ENCODE assay signal across 7 cellular contexts in the genomic region with DNA sequence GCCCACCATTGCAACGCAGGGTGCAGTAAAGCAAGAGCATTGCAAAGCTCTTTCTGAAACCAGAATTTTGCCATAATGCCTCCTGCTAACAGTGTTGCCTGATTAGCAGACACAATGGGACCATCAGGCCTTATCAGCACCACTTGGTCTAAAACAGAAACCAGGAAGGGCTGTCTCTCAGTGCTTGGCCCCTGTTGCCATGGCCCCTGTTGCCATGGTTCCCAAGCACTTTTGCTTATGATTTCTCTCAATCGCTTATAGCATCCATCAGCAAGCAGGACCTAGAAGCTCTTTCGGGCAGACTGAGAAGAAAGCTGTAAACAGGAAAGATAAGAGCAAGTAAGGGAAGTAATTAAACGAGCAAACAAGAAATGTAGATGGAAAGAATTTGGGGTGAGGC. TPM values are rescaled to one million over a fixed set of nuclear protein-coding genes. Genes with fewer than 3 reads are reported as not detected.
A peak's percentile ranks its signal among the peaks of the same experiment; 100 is the strongest.
DNase-seq lines count a peak whose midpoint lies in the region; ATAC-seq and TF ChIP-seq lines count a peak whose summit lies in the region.

No MANE protein-coding gene starts in this region.

- peaks cover 13% of the 10 kb centered on the region for H3K4me1 Mint-ChIP-seq in activated naive CD8-positive, alpha-beta T cell treated with anti-CD3 and anti-CD28 coated beads, Interleukin-2, amount 50 U/mL, for 24 hours
- H3K4me1 Mint-ChIP-seq in natural killer cell = peaks cover 17 to 27% of the 10 kb centered on the region in 2 donors

- no peaks in the 10 kb centered on the region for H3K36me3 Mint-ChIP-seq in activated naive CD8-positive, alpha-beta T cell treated with anti-CD3 and anti-CD28 coated beads, Interleukin-2, amount 50 U/mL, for 24 hours (ENCODE audit: low read depth)
- no peaks in the 10 kb centered on the region for H3K36me3 Mint-ChIP-seq in natural killer cell

- intact Hi-C loops in natural killer cell (cut with micrococcal nuclease) = no loop called here

- no peak overlapping the region for H3K4me3 Mint-ChIP-seq in activated naive CD8-positive, alpha-beta T cell treated with anti-CD3 and anti-CD28 coated beads, Interleukin-2, amount 50 U/mL, for 24 hours
- H3K4me3 Mint-ChIP-seq in natural killer cell = peak overlapping the region; percentile 2

- DNase-seq in NOMO-1 treated with dmso at 0.1 percent for 144 hours (lab: John Stamatoyannopoulos, UW; ENCODE audit: unreplicated experiment) = peak; percentile 26
- peak; percentile 22 for DNase-seq in activated naive CD8-positive, alpha-beta T cell treated with anti-CD3 and anti-CD28 coated beads, Interleukin-2, amount 50 U/mL, for 24 hours
- peak; percentile 63 for DNase-seq in natural killer cell
- no peak for DNase-seq in medulla oblongata (ENCODE audit: extremely low spot score)

- H3K9me3 Mint-ChIP-seq in activated naive CD8-positive, alpha-beta T cell treated with anti-CD3 and anti-CD28 coated beads, Interleukin-2, amount 50 U/mL, for 24 hours = no peaks in the 10 kb centered on the region
- H3K9me3 Mint-ChIP-seq in natural killer cell = no peaks in the 10 kb centered on the region

- no peak for TF ChIP-seq CTCF in natural killer cell (IDR thresholded peaks at IDR 0.05)

- H3K27ac Mint-ChIP-seq in activated naive CD8-positive, alpha-beta T cell treated with anti-CD3 and anti-CD28 coated beads, Interleukin-2, amount 50 U/mL, for 24 hours = no peak overlapping the region
- peak overlapping the region; percentile 70 to 83 for H3K27ac Mint-ChIP-seq in natural killer cell

- H3K27me3 Mint-ChIP-seq in activated naive CD8-positive, alpha-beta T cell treated with anti-CD3 and anti-CD28 coated beads, Interleukin-2, amount 50 U/mL, for 24 hours = peaks cover 18% of the 10 kb centered on the region
- H3K27me3 Mint-ChIP-seq in natural killer cell (ENCODE audit: low read depth in 2 of 2) = peaks cover 2 to 39% of the 10 kb centered on the region in 2 donors

- ATAC-seq in GM18868 (IDR thresholded peaks at IDR 0.05; ENCODE audit: unreplicated experiment) (peak; percentile 98), HG02798 (IDR thresholded peaks at IDR 0.05; ENCODE audit: poor library complexity, unreplicated experiment) (peak; percentile 79), natural killer cell (peak; percentile 89 to 97 (median 94)), HG02840 (IDR thresholded peaks at IDR 0.05; ENCODE audit: low FRiP score, unreplicated experiment) (no peak)
- ATAC-seq in activated naive CD8-positive, alpha-beta T cell treated with anti-CD3 and anti-CD28 coated beads, Interleukin-2, amount 50 U/mL, for 24 hours = peak; percentile 33

RNA-seq across cellular contexts. Expression of gene RTL5, which starts 36.8 kb away (rescaled TPM):
- 1 to 10 TPM; 1.3 to 1.8 (median 1.7) TPM for total RNA-seq in natural killer cell
